In the genomic region with DNA sequence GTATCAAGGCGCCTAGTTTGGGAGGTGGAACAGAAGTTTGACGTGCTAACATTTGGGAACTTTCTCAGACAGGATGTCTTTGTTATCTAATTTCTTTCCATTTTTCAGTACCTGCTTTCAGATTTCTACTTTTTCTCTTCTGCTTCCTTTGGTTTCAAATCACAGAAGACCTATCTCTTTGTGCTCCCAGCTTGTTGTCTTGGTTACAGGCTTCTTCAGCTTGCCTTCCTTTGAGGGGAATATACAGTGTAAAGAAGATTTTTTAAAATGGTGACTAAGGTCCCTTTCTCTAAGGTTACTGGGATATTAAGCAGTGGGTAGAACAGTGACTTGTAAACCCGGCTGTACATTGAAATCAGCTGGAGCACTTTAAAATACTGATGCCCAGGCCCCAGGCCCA, we compare ENCODE assay signal across 1 cellular context.
TF ChIP-seq lines count a peak whose summit lies in the region.

No MANE protein-coding gene starts in this region.

TF ChIP-seq in GM12878, 131 proteins besides CTCF, POLR2A, EP300 and RAD21:
- TF ChIP-seq, protein P1, sequence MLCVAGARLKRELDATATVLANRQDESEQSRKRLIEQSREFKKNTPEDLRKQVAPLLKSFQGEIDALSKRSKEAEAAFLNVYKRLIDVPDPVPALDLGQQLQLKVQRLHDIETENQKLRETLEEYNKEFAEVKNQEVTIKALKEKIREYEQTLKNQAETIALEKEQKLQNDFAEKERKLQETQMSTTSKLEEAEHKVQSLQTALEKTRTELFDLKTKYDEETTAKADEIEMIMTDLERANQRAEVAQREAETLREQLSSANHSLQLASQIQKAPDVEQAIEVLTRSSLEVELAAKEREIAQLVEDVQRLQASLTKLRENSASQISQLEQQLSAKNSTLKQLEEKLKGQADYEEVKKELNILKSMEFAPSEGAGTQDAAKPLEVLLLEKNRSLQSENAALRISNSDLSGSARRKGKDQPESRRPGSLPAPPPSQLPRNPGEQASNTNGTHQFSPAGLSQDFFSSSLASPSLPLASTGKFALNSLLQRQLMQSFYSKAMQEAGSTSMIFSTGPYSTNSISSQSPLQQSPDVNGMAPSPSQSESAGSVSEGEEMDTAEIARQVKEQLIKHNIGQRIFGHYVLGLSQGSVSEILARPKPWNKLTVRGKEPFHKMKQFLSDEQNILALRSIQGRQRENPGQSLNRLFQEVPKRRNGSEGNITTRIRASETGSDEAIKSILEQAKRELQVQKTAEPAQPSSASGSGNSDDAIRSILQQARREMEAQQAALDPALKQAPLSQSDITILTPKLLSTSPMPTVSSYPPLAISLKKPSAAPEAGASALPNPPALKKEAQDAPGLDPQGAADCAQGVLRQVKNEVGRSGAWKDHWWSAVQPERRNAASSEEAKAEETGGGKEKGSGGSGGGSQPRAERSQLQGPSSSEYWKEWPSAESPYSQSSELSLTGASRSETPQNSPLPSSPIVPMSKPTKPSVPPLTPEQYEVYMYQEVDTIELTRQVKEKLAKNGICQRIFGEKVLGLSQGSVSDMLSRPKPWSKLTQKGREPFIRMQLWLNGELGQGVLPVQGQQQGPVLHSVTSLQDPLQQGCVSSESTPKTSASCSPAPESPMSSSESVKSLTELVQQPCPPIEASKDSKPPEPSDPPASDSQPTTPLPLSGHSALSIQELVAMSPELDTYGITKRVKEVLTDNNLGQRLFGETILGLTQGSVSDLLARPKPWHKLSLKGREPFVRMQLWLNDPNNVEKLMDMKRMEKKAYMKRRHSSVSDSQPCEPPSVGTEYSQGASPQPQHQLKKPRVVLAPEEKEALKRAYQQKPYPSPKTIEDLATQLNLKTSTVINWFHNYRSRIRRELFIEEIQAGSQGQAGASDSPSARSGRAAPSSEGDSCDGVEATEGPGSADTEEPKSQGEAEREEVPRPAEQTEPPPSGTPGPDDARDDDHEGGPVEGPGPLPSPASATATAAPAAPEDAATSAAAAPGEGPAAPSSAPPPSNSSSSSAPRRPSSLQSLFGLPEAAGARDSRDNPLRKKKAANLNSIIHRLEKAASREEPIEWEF (IDR thresholded peaks at IDR 0.05; ENCODE audit: insufficient replicate concordance, low read depth, low read length): no peak
- TF ChIP-seq ZBED1 (IDR thresholded peaks at IDR 0.05; ENCODE audit: borderline replicate concordance) (no peak), ASH2L (IDR thresholded peaks at IDR 0.05; ENCODE audit: borderline replicate concordance, low read depth) (no peak), CHD1 (IDR thresholded peaks at IDR 0.05; ENCODE audit: low read depth, low read length) (no peak), YBX1 (IDR thresholded peaks at IDR 0.05) (no peak), BMI1 (IDR thresholded peaks at IDR 0.05; ENCODE audit: borderline replicate concordance) (no peak), PAX8 (IDR thresholded peaks at IDR 0.05) (no peak), KDM1A (IDR thresholded peaks at IDR 0.05; ENCODE audit: borderline replicate concordance) (no peak)
- TF ChIP-seq, protein P2, sequence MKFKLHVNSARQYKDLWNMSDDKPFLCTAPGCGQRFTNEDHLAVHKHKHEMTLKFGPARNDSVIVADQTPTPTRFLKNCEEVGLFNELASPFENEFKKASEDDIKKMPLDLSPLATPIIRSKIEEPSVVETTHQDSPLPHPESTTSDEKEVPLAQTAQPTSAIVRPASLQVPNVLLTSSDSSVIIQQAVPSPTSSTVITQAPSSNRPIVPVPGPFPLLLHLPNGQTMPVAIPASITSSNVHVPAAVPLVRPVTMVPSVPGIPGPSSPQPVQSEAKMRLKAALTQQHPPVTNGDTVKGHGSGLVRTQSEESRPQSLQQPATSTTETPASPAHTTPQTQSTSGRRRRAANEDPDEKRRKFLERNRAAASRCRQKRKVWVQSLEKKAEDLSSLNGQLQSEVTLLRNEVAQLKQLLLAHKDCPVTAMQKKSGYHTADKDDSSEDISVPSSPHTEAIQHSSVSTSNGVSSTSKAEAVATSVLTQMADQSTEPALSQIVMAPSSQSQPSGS (IDR thresholded peaks at IDR 0.05; ENCODE audit: low read length): no peak
- TF ChIP-seq, protein P3, sequence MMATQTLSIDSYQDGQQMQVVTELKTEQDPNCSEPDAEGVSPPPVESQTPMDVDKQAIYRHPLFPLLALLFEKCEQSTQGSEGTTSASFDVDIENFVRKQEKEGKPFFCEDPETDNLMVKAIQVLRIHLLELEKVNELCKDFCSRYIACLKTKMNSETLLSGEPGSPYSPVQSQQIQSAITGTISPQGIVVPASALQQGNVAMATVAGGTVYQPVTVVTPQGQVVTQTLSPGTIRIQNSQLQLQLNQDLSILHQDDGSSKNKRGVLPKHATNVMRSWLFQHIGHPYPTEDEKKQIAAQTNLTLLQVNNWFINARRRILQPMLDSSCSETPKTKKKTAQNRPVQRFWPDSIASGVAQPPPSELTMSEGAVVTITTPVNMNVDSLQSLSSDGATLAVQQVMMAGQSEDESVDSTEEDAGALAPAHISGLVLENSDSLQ (IDR thresholded peaks at IDR 0.05): no peak
- TF ChIP-seq, protein P4, sequence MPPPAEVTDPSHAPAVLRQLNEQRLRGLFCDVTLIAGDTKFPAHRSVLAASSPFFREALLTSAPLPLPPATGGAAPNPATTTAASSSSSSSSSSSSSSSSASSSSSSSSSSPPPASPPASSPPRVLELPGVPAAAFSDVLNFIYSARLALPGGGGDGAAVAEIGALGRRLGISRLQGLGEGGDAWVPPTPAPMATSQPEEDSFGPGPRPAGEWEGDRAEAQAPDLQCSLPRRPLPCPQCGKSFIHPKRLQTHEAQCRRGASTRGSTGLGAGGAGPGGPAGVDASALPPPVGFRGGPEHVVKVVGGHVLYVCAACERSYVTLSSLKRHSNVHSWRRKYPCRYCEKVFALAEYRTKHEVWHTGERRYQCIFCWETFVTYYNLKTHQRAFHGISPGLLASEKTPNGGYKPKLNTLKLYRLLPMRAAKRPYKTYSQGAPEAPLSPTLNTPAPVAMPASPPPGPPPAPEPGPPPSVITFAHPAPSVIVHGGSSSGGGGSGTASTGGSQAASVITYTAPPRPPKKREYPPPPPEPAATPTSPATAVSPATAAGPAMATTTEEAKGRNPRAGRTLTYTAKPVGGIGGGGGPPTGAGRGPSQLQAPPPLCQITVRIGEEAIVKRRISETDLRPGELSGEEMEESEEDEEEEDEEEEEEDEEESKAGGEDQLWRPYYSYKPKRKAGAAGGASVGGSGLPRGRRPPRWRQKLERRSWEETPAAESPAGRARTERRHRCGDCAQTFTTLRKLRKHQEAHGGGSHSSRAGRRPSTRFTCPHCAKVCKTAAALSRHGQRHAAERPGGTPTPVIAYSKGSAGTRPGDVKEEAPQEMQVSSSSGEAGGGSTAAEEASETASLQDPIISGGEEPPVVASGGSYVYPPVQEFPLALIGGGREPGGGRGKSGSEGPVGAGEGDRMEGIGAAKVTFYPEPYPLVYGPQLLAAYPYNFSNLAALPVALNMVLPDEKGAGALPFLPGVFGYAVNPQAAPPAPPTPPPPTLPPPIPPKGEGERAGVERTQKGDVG (CRISPR knock-in tag; IDR thresholded peaks at IDR 0.05): no peak
- TF ChIP-seq, protein P5, sequence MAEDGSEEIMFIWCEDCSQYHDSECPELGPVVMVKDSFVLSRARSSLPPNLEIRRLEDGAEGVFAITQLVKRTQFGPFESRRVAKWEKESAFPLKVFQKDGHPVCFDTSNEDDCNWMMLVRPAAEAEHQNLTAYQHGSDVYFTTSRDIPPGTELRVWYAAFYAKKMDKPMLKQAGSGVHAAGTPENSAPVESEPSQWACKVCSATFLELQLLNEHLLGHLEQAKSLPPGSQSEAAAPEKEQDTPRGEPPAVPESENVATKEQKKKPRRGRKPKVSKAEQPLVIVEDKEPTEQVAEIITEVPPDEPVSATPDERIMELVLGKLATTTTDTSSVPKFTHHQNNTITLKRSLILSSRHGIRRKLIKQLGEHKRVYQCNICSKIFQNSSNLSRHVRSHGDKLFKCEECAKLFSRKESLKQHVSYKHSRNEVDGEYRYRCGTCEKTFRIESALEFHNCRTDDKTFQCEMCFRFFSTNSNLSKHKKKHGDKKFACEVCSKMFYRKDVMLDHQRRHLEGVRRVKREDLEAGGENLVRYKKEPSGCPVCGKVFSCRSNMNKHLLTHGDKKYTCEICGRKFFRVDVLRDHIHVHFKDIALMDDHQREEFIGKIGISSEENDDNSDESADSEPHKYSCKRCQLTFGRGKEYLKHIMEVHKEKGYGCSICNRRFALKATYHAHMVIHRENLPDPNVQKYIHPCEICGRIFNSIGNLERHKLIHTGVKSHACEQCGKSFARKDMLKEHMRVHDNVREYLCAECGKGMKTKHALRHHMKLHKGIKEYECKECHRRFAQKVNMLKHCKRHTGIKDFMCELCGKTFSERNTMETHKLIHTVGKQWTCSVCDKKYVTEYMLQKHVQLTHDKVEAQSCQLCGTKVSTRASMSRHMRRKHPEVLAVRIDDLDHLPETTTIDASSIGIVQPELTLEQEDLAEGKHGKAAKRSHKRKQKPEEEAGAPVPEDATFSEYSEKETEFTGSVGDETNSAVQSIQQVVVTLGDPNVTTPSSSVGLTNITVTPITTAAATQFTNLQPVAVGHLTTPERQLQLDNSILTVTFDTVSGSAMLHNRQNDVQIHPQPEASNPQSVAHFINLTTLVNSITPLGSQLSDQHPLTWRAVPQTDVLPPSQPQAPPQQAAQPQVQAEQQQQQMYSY (CRISPR knock-in tag; IDR thresholded peaks at IDR 0.05): no peak
- TF ChIP-seq, protein P6, sequence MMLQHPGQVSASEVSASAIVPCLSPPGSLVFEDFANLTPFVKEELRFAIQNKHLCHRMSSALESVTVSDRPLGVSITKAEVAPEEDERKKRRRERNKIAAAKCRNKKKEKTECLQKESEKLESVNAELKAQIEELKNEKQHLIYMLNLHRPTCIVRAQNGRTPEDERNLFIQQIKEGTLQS (IDR thresholded peaks at IDR 0.05; ENCODE audit: borderline replicate concordance, extremely low read depth, low read depth, low read length): no peak
TF ChIP-seq in GM12878: peak in this region for 0.
